ENCODE assay signal across 8 cellular contexts in genomic region chr17:29592850-29593545, GRCh38. TPM values are rescaled to one million over a fixed set of nuclear protein-coding genes. Genes with fewer than 3 reads are reported as not detected.
DNase-seq lines count a peak whose midpoint lies in the region; ATAC-seq and TF ChIP-seq lines count a peak whose summit lies in the region.

Gene ANKRD13B, plus strand, starts transcription at chr17:29593132. Its CDS starts 490 bp downstream, at chr17:29593622.

- peak in 1 of 2 donors; percentile 1 for ATAC-seq in left cardiac atrium
- no peak for ATAC-seq in HG03025 (IDR thresholded peaks at IDR 0.05; ENCODE audit: low FRiP score, unreplicated experiment)
- ATAC-seq in HG03139 (IDR thresholded peaks at IDR 0.05; ENCODE audit: unreplicated experiment) = no peak

- no peaks in the 10 kb centered on the region for H3K27me3 Mint-ChIP-seq in activated naive CD4-positive, alpha-beta T cell treated with anti-CD3 and anti-CD28 coated beads for 36 hours (ENCODE audit: low read depth)
- H3K27me3 Mint-ChIP-seq in progenitor cell of endocrine pancreas = no peaks in the 10 kb centered on the region

- H3K4me1 Mint-ChIP-seq in activated naive CD4-positive, alpha-beta T cell treated with anti-CD3 and anti-CD28 coated beads for 36 hours (ENCODE audit: low read depth) = peaks cover 42% of the 10 kb centered on the region
- H3K4me1 Mint-ChIP-seq in progenitor cell of endocrine pancreas (ENCODE audit: low read depth) = peaks cover 24% of the 10 kb centered on the region

- H3K27ac Mint-ChIP-seq in activated naive CD4-positive, alpha-beta T cell treated with anti-CD3 and anti-CD28 coated beads for 36 hours = no peak within 1 kb of the TSS
- H3K27ac Mint-ChIP-seq in progenitor cell of endocrine pancreas = peak within 1 kb of the TSS; percentile 95

- no peak for TF ChIP-seq CTCF in 22Rv1 (IDR thresholded peaks at IDR 0.05)
- TF ChIP-seq CTCF in GM10248 (IDR thresholded peaks at IDR 0.05; ENCODE audit: control extremely low read depth, extremely low read depth, low read depth, missing control alignments) = no peak
- no peak for TF ChIP-seq CTCF in progenitor cell of endocrine pancreas (IDR thresholded peaks at IDR 0.05; ENCODE audit: unreplicated experiment)

- intact Hi-C loops in activated naive CD4-positive, alpha-beta T cell treated with anti-CD3 and anti-CD28 coated beads for 36 hours (cut with micrococcal nuclease) = loop anchor here (5.0 kb wide), 2 partner anchors 301 to 446 kb away; partner anchors contain the start of gene NUFIP2
- intact Hi-C loops in left cardiac atrium (cut with DNase I) = no loop called here

- H3K36me3 Mint-ChIP-seq in activated naive CD4-positive, alpha-beta T cell treated with anti-CD3 and anti-CD28 coated beads for 36 hours (ENCODE audit: low read depth) = peaks cover 2% of the 10 kb centered on the region
- H3K36me3 Mint-ChIP-seq in progenitor cell of endocrine pancreas (ENCODE audit: insufficient read depth) = no peaks in the 10 kb centered on the region

- peak within 1 kb of the TSS; percentile 98 for H3K27ac ChIP-seq in 22Rv1

- CTCF ChIA-PET in GM10248 (lab: Yijun Ruan, JAX) = interaction anchor here (1.0 to 5.0 kb wide), 16 partner anchors 15 to 417 kb away, joined by 3 to 144 read pairs (median 6); partner anchors contain the start of gene CORO6
- CTCF ChIA-PET in activated naive CD4-positive, alpha-beta T cell treated with anti-CD3 and anti-CD28 coated beads for 36 hours (lab: Charles Lee) = interaction anchor here (1.1 to 4.8 kb wide), 9 partner anchors 14 to 444 kb away, joined by 3 to 91 read pairs (median 14); partner anchors contain the start of gene TP53I13

- no peaks in the 10 kb centered on the region for H3K9me3 Mint-ChIP-seq in activated naive CD4-positive, alpha-beta T cell treated with anti-CD3 and anti-CD28 coated beads for 36 hours
- no peaks in the 10 kb centered on the region for H3K9me3 Mint-ChIP-seq in progenitor cell of endocrine pancreas (ENCODE audit: low read depth)

- H3K4me3 Mint-ChIP-seq in activated naive CD4-positive, alpha-beta T cell treated with anti-CD3 and anti-CD28 coated beads for 36 hours = peak within 1 kb of the TSS; percentile 83
- H3K4me3 Mint-ChIP-seq in progenitor cell of endocrine pancreas (ENCODE audit: low read depth) = peak within 1 kb of the TSS; percentile 75

- DNase-seq in GM10248 (ENCODE audit: extremely low spot score) (peak; percentile 52), NCI-H460 (ENCODE audit: extremely low read depth, low read depth) (no peak), left cardiac atrium (peak; percentile 57), progenitor cell of endocrine pancreas (ENCODE audit: low spot score, unreplicated experiment) (no peak)
- DNase-seq in activated naive CD4-positive, alpha-beta T cell treated with anti-CD3 and anti-CD28 coated beads for 36 hours = peak; percentile 49

- POLR2A ChIA-PET in GM10248 (lab: Yijun Ruan, JAX) = no interaction called here

RNA-seq across cellular contexts. Expression of gene ANKRD13B, which starts in this region (rescaled TPM):
- total RNA-seq in NCI-H460 (2014; rRNA removed; shearing (Covaris generic)) = 14.7 and 19.1 TPM in 2 replicates
- 107 and 139 TPM in 2 replicates for polyA plus RNA-seq in NCI-H460 (2014; cell fraction: nucleus; rRNA removed)
- total RNA-seq in activated naive CD4-positive, alpha-beta T cell treated with anti-CD3 and anti-CD28 coated beads for 36 hours = 10 to 100 TPM; 14.1 to 14.6 TPM
- total RNA-seq in left cardiac atrium (10 to 100 TPM in 1 of 2 donors, 1 to 10 TPM in 1; 8.1 to 10.5 TPM), progenitor cell of endocrine pancreas (22.8 and 27.5 TPM in 2 replicates)

Comparison
In these comparisons a context has a peak if more than half of its experiments do, and no peak if none do; other contexts are left out.
1. DNase-seq: peak in GM10248 (single experiment), activated naive CD4-positive, alpha-beta T cell treated with anti-CD3 and anti-CD28 coated beads for 36 hours (single experiment) and left cardiac atrium (single experiment); none in NCI-H460 (single experiment) and progenitor cell of endocrine pancreas (single experiment).